Comparison of ENCODE assay signal across 19 cellular contexts in genomic region chr14:97866186-97866585, GRCh38.
DNase-seq lines count a peak whose midpoint lies in the region; ATAC-seq and TF ChIP-seq lines count a peak whose summit lies in the region.
"Had no signal": no experiment of that assay in that cellular context is flagged by ENCODE, and none has a peak within 500 bp of the region (broad histone marks: within the 10 kb centered on the region; RNA-seq: fewer than 3 reads in every experiment).

No MANE protein-coding gene starts in this region.

- H3K4me2 ChIP-seq in mesendoderm (ENCODE audit: low read length), result no peak overlapping the region
- H3K4me2 ChIP-seq: KMS-11 had no signal

- no peak overlapping the region for H3K4ac ChIP-seq in mesendoderm (ENCODE audit: low read depth, low read length)

- H3K36me3 ChIP-seq in HEK293 (ENCODE audit: control insufficient read depth in 2 of 2, insufficient read depth in 1 of 2, low read length in 2 of 2) (no peaks in the 10 kb centered on the region), mesendoderm (ENCODE audit: control insufficient read depth, insufficient read depth, low read length) (no peaks in the 10 kb centered on the region)
- H3K36me3 ChIP-seq: HAP-1, MG63, SJSA1 had no signal

- peak overlapping the region; percentile 72 for H3K27ac Mint-ChIP-seq in activated CD4-positive, alpha-beta T cell treated with anti-CD3 and anti-CD28 coated beads for 36 hours
- H3K27ac Mint-ChIP-seq: B cell; CD4-positive, CD25-positive, alpha-beta regulatory T cell had no signal

- no peak overlapping the region for H3K23ac ChIP-seq in mesendoderm (ENCODE audit: low read length)

- no peak overlapping the region for H3K4me3 Mint-ChIP-seq in activated CD4-positive, alpha-beta T cell treated with anti-CD3 and anti-CD28 coated beads for 36 hours
- H3K4me3 Mint-ChIP-seq: B cell; CD4-positive, CD25-positive, alpha-beta regulatory T cell had no signal

- H3K27me3 ChIP-seq in mesendoderm (ENCODE audit: insufficient read depth, low read length, poor library complexity), result no peaks in the 10 kb centered on the region
- H3K27me3 ChIP-seq: MG63, SJSA1 had no signal

- no peaks in the 10 kb centered on the region for H3K9me3 Mint-ChIP-seq in activated CD4-positive, alpha-beta T cell treated with anti-CD3 and anti-CD28 coated beads for 36 hours (ENCODE audit: low read depth)

- H4K5ac ChIP-seq in mesendoderm (ENCODE audit: low read length), result no peak overlapping the region

- no peaks in the 10 kb centered on the region for H3K9me3 ChIP-seq in HEK293 (ENCODE audit: control insufficient read depth, insufficient read depth, low read depth, low read length)
- H3K9me3 ChIP-seq: HAP-1, MG63, SJSA1 had no signal

- peak; percentile 10 for ATAC-seq in activated CD4-positive, alpha-beta T cell treated with anti-CD3 and anti-CD28 coated beads for 36 hours
- ATAC-seq in HG03196 (IDR thresholded peaks at IDR 0.05; ENCODE audit: unreplicated experiment), result no peak

- H3K4me1 Mint-ChIP-seq in activated CD4-positive, alpha-beta T cell treated with anti-CD3 and anti-CD28 coated beads for 36 hours, result peaks cover 19% of the 10 kb centered on the region
- H3K4me1 Mint-ChIP-seq: B cell had no signal

- intact Hi-C loops in activated CD4-positive, alpha-beta T cell treated with anti-CD3 and anti-CD28 coated beads for 36 hours (cut with DNase I, micrococcal nuclease), result loop anchor here in 1 of 2 experiments (1.0 to 5.0 kb wide), 3 partner anchors 111 to 1407 kb away; partner anchors contain the start of gene BCL11B
- intact Hi-C loops in posterior vena cava (cut with DNase I), result no loop called here

- TF ChIP-seq CTCF in HEK293 (tag by site-specific recombination; IDR thresholded peaks at IDR 0.05), result no peak

- no peak overlapping the region for H2BK15ac ChIP-seq in mesendoderm (replicated peaks; ENCODE audit: low read depth)

- no peak overlapping the region for H2BK120ac ChIP-seq in mesendoderm (ENCODE audit: low read depth, low read length)

- H4K8ac ChIP-seq in mesendoderm (ENCODE audit: low read depth, low read length), result no peak overlapping the region

- H3K4me1 ChIP-seq in HEK293 (ENCODE audit: control insufficient read depth, insufficient read depth, low read length) (no peaks in the 10 kb centered on the region), mesendoderm (ENCODE audit: control insufficient read depth, low read depth, low read length) (no peaks in the 10 kb centered on the region)
- H3K4me1 ChIP-seq: HAP-1, SJSA1 had no signal

- no peaks in the 10 kb centered on the region for H3K27me3 Mint-ChIP-seq in activated CD4-positive, alpha-beta T cell treated with anti-CD3 and anti-CD28 coated beads for 36 hours
- H3K27me3 Mint-ChIP-seq: B cell; CD4-positive, CD25-positive, alpha-beta regulatory T cell had no signal

- H2BK5ac ChIP-seq in mesendoderm (ENCODE audit: low read length), result no peak overlapping the region

- H3K36me3 Mint-ChIP-seq in activated CD4-positive, alpha-beta T cell treated with anti-CD3 and anti-CD28 coated beads for 36 hours (ENCODE audit: low read depth), result no peaks in the 10 kb centered on the region
- H3K36me3 Mint-ChIP-seq: CD4-positive, CD25-positive, alpha-beta regulatory T cell had no signal

- no peak overlapping the region for H3K56ac ChIP-seq in mesendoderm (ENCODE audit: low read length)

- DNase-seq in activated CD4-positive, alpha-beta T cell treated with anti-CD3 and anti-CD28 coated beads for 36 hours, result no peak
- no peak for DNase-seq in activated CD4-positive, alpha-beta T cell treated with anti-CD3 and anti-CD28 coated beads for 4 hours
- no peak for DNase-seq in caudate nucleus (lab: John Stamatoyannopoulos, UW)
- DNase-seq in mesendoderm, result peak; percentile 68
- no peak for DNase-seq in COLO829 (ENCODE audit: low spot score)
- no peak for DNase-seq in posterior vena cava (ENCODE audit: low spot score)
- DNase-seq: CD4-positive, CD25-positive, alpha-beta regulatory T cell; MG63; NCI-H1092; NCI-H146; NCI-H2081 treated with DMSO at 0.1 percent for 48 hours; NCI-H510A treated with DMSO at 0.1 percent for 48 hours had no signal

- WGBS in mesendoderm (ENCODE audit: extremely low coverage, insufficient coverage, low lambda C conversion rate), result no CpG with 5 or more reads among the region's 2 CpGs

- H3K27ac ChIP-seq in HEK293 (ENCODE audit: extremely low read depth, low read depth, low read length) (no peak overlapping the region), caudate nucleus (ENCODE audit: low read depth, low read length) (peak overlapping the region; percentile 5), mesendoderm (ENCODE audit: low read depth, low read length) (no peak overlapping the region)
- H3K27ac ChIP-seq: 22Rv1, KMS-11, SJSA1 had no signal

- H2AK5ac ChIP-seq in mesendoderm (ENCODE audit: low read length), result no peak overlapping the region

- H3K79me2 ChIP-seq in mesendoderm (ENCODE audit: control insufficient read depth, insufficient read depth, low read length), result no peaks in the 10 kb centered on the region

- no peak overlapping the region for H3K18ac ChIP-seq in mesendoderm (ENCODE audit: low read length)

- no peak overlapping the region for H3K9ac ChIP-seq in mesendoderm (ENCODE audit: low read length)
- H3K9ac ChIP-seq: KMS-11 had no signal

- CTCF ChIA-PET in activated CD4-positive, alpha-beta T cell treated with anti-CD3 and anti-CD28 coated beads for 36 hours (lab: Charles Lee), result no interaction called here
- CTCF ChIA-PET in HEK293 (lab: Yijun Ruan, JAX), result no interaction called here

- H3K79me1 ChIP-seq in mesendoderm (ENCODE audit: low read length), result no peaks in the 10 kb centered on the region

- POLR2A ChIA-PET in activated CD4-positive, alpha-beta T cell treated with anti-CD3 and anti-CD28 coated beads for 36 hours (lab: Charles Lee), result no interaction called here
- POLR2A ChIA-PET in HEK293 (lab: Yijun Ruan, JAX), result no interaction called here

- H3K4me3 ChIP-seq in HEK293 (ENCODE audit: low read depth, low read length) (no peak overlapping the region), mesendoderm (ENCODE audit: low read length) (no peak overlapping the region)
- H3K4me3 ChIP-seq: HAP-1, MG63, SJSA1 had no signal

TF ChIP-seq in HEK293, 187 proteins besides CTCF, POLR2A, EP300 and RAD21:
- TF ChIP-seq WT1 (tag by site-specific recombination; IDR thresholded peaks at IDR 0.05), result no peak
- peak; percentile 76 for TF ChIP-seq ZNF366 (tag by site-specific recombination; conservative IDR thresholded peaks at IDR 0.05)
